Comparison of ENCODE assay signal across 2 cellular contexts in genomic region chr22:37731804-37732471, GRCh38.
A peak's percentile ranks its signal among the peaks of the same experiment; 100 is the strongest.
TF ChIP-seq lines count a peak whose summit lies in the region.

No MANE protein-coding gene starts in this region.

TF ChIP-seq in HCT116, 20 proteins besides CTCF, POLR2A, EP300 and RAD21:
- TF ChIP-seq ZFX (IDR thresholded peaks at IDR 0.05) (0 out of 2 replicates have a peak, but pooled peaks have one; percentile 29), ELF1 (IDR thresholded peaks at IDR 0.05; ENCODE audit: borderline replicate concordance, low read depth) (no peak; the same call in 1 of the 2 replicates)
TF ChIP-seq in HCT116: peak in this region for 1.

TF ChIP-seq in HepG2, 621 proteins besides CTCF, POLR2A, EP300 and RAD21 (continues in another document):
- TF ChIP-seq ZZZ3 (CRISPR knock-in tag; IDR thresholded peaks at IDR 0.05; ENCODE audit: borderline replicate concordance) (peak; percentile 69; the same call in 1 of the 2 replicates), ZNF383 (CRISPR knock-in tag; IDR thresholded peaks at IDR 0.05; ENCODE audit: borderline replicate concordance) (no peak), ZNF550 (CRISPR knock-in tag; IDR thresholded peaks at IDR 0.05; ENCODE audit: borderline replicate concordance) (no peak), PRDM10 (CRISPR knock-in tag; IDR thresholded peaks at IDR 0.05; ENCODE audit: low read depth) (peak; percentile 83; the same call in 1 of the 2 replicates), ZNF766 (CRISPR knock-in tag; IDR thresholded peaks at IDR 0.05; ENCODE audit: borderline replicate concordance) (no peak), ZNF777 (CRISPR knock-in tag; IDR thresholded peaks at IDR 0.05) (no peak), E2F1 (CRISPR knock-in tag; IDR thresholded peaks at IDR 0.05) (no peak), NCOR1 (IDR thresholded peaks at IDR 0.05; ENCODE audit: borderline replicate concordance, low read length) (no peak), PHB2 (IDR thresholded peaks at IDR 0.05; ENCODE audit: partially characterized antibody) (no peak), ZNF557 (CRISPR knock-in tag; IDR thresholded peaks at IDR 0.05) (no peak), MNT (IDR thresholded peaks at IDR 0.05) (peak; percentile 23; the same call in 1 of the 2 replicates), ZNF678 (CRISPR knock-in tag; IDR thresholded peaks at IDR 0.05) (peak; percentile 70; the same call in 1 of the 2 replicates), ZNF264 (CRISPR knock-in tag; IDR thresholded peaks at IDR 0.05) (no peak), LRRFIP1 (CRISPR knock-in tag; conservative IDR thresholded peaks at IDR 0.05) (no peak), ZBTB7B (CRISPR knock-in tag; IDR thresholded peaks at IDR 0.05) (peak; percentile 23; the same call in 1 of the 2 replicates), ZNF367 (CRISPR knock-in tag; IDR thresholded peaks at IDR 0.05; ENCODE audit: borderline replicate concordance) (no peak), WIZ (CRISPR knock-in tag; IDR thresholded peaks at IDR 0.05) (no peak), GABPB1 (CRISPR knock-in tag; IDR thresholded peaks at IDR 0.05) (peak; percentile 44), ETS1 (CRISPR knock-in tag; IDR thresholded peaks at IDR 0.05) (no peak), ZNF567 (CRISPR knock-in tag; IDR thresholded peaks at IDR 0.05; ENCODE audit: borderline replicate concordance) (peak; percentile 91; the same call in 1 of the 2 replicates), TSC22D2 (CRISPR knock-in tag; IDR thresholded peaks at IDR 0.05; ENCODE audit: borderline replicate concordance) (no peak), ZNF883 (CRISPR knock-in tag; IDR thresholded peaks at IDR 0.05; ENCODE audit: not compliant biosample characterization) (no peak), RERE (CRISPR knock-in tag; IDR thresholded peaks at IDR 0.05; ENCODE audit: low read depth) (no peak), PATZ1 (CRISPR knock-in tag; IDR thresholded peaks at IDR 0.05) (peak; percentile 37; the same call in 1 of the 2 replicates), ZBTB20 (CRISPR knock-in tag; IDR thresholded peaks at IDR 0.05; ENCODE audit: borderline replicate concordance, low read depth) (no peak), DNMT1 (CRISPR knock-in tag; IDR thresholded peaks at IDR 0.05) (no peak), ZFAT (CRISPR knock-in tag; conservative IDR thresholded peaks at IDR 0.05) (no peak), ARNT (IDR thresholded peaks at IDR 0.05) (no peak), ZNF768 (CRISPR knock-in tag; IDR thresholded peaks at IDR 0.05) (no peak), HNRNPUL1 (IDR thresholded peaks at IDR 0.05; ENCODE audit: low read depth, low read length) (no peak), RFX1 (IDR thresholded peaks at IDR 0.05) (no peak), CBX2 (IDR thresholded peaks at IDR 0.05; ENCODE audit: low read depth, low read length) (no peak), CBX2 (CRISPR knock-in tag; IDR thresholded peaks at IDR 0.05; ENCODE audit: low read depth) (no peak), SRSF4 (IDR thresholded peaks at IDR 0.05; ENCODE audit: low read depth, low read length, poor library complexity, severe bottlenecking) (no peak), ZNF674 (CRISPR knock-in tag; IDR thresholded peaks at IDR 0.05; ENCODE audit: low read depth) (no peak), SALL2 (CRISPR knock-in tag; IDR thresholded peaks at IDR 0.05) (no peak), TAF15 (IDR thresholded peaks at IDR 0.05; ENCODE audit: low read depth, low read length, poor library complexity, severe bottlenecking) (no peak), ZBTB42 (CRISPR knock-in tag; IDR thresholded peaks at IDR 0.05) (no peak), HOXA7 (CRISPR knock-in tag; IDR thresholded peaks at IDR 0.05) (no peak), MEF2D (CRISPR knock-in tag; IDR thresholded peaks at IDR 0.05) (peak; percentile 10; the same call in 1 of the 2 replicates)
